ENCODE assay signal across 9 cellular contexts in the genomic region with DNA sequence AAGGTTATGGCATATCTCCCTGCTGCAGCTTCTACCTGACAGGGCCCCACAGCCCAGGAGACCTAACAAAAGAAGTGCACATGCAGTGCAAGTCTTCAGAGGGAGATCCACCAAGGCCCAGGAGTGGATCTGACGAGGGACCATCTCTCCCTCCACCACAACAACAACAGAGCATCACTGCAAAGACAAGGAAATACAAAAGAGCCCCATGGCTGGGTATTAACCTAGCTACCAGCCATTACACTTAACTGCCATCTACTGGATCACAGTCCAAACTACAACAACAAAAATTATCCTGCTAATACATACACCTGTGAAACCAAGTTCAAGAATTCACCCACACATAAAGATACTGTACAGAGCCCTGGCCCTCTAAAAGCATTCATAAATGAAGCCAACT.
DNase-seq lines count a peak whose midpoint lies in the region; ATAC-seq, FAIRE-seq and TF ChIP-seq lines count a peak whose summit lies in the region.
"Had no signal": no experiment of that assay in that cellular context is flagged by ENCODE, and none has a peak within 500 bp of the region (broad histone marks: within the 10 kb centered on the region; RNA-seq: fewer than 3 reads in every experiment).

No MANE protein-coding gene starts in this region.

- peak; percentile 36 for DNase-seq in EL
- peak; percentile 31 for DNase-seq in H9
- peak; percentile 16 for DNase-seq in NT2/D1 (ENCODE audit: low read depth, low spot score)
- DNase-seq in iPS DF 6.9 (ENCODE audit: low read depth, low spot score), result peak; percentile 13
- DNase-seq in kidney, result no peak
- DNase-seq in anterior cingulate cortex (lab: John Stamatoyannopoulos, UW), result no peak
- DNase-seq in activated CD4-positive, alpha-beta T cell treated with anti-CD3 and anti-CD28 coated beads, Interleukin-2, amount 50 U/mL, for 48 hours, result no peak

- H4K20me1 ChIP-seq in H9 (ENCODE audit: control insufficient read depth, insufficient read depth, insufficient read length), result no peaks in the 10 kb centered on the region

- H3K36me3 Mint-ChIP-seq in H9 (ENCODE audit: insufficient read depth in 1 of 3, low read depth in 3 of 3), result peaks cover 0 to 4% (median 3%) of the 10 kb centered on the region in 3 experiments; a peak in 2 of 7 replicates

- no peak overlapping the region for H3K4me3 ChIP-seq in NT2/D1 (ENCODE audit: insufficient read length, low read depth)
- no peak overlapping the region for H3K4me3 ChIP-seq in iPS DF 6.9 (ENCODE audit: low read length)
- H3K4me3 ChIP-seq in kidney (ENCODE audit: low read length in 2 of 2), result no peak overlapping the region
- H3K4me3 ChIP-seq: thoracic aorta had no signal

- no peak overlapping the region for H3K23ac ChIP-seq in H9 (ENCODE audit: insufficient read length, low read depth, low read length)

- peak; percentile 74 for TF ChIP-seq CTCF in H9 (conservative IDR thresholded peaks at IDR 0.05)
- TF ChIP-seq CTCF in kidney (IDR thresholded peaks at IDR 0.05; ENCODE audit: borderline replicate concordance, extremely low read depth, insufficient read depth), result no peak

- no CpG with 5 or more reads among the region's 1 CpG for WGBS in H9 (ENCODE audit: extremely low coverage, insufficient read length, low lambda C conversion rate)
- no CpG with 5 or more reads among the region's 1 CpG for WGBS in iPS DF 6.9 (ENCODE audit: insufficient coverage, insufficient read length)

- no peaks in the 10 kb centered on the region for H3K79me1 ChIP-seq in H9 (ENCODE audit: insufficient read depth, low read depth, low read length, poor library complexity, severe bottlenecking)

- no peak for ATAC-seq in HG02610 (IDR thresholded peaks at IDR 0.05; ENCODE audit: unreplicated experiment)

- H3K36me3 ChIP-seq in NT2/D1 (ENCODE audit: insufficient read depth, insufficient read length, low read length) (no peaks in the 10 kb centered on the region), iPS DF 6.9 (ENCODE audit: control insufficient read depth, insufficient read depth, low read length) (no peaks in the 10 kb centered on the region), kidney (ENCODE audit: control insufficient read depth in 1 of 2, insufficient read depth in 2 of 2, low read length in 2 of 2) (no peaks in the 10 kb centered on the region)
- H3K36me3 ChIP-seq: thoracic aorta had no signal

- H3K9me3 Mint-ChIP-seq in H9, result peaks cover 4 to 5% of the 10 kb centered on the region in 2 experiments; a peak in 4 of 5 replicates

- H3K4me2 ChIP-seq in H9 (ENCODE audit: insufficient read depth, insufficient read length, low read length), result no peak overlapping the region

- no peak overlapping the region for H3K9ac ChIP-seq in H9 (ENCODE audit: extremely low read depth, insufficient read length, low read length)
- no peak overlapping the region for H3K9ac ChIP-seq in NT2/D1 (ENCODE audit: insufficient read length, low read depth)
- no peak overlapping the region for H3K9ac ChIP-seq in kidney (ENCODE audit: low read length in 2 of 2)

- intact Hi-C loops in kidney (cut with DNase I), result no loop called here

- no peaks in the 10 kb centered on the region for H3K9me3 ChIP-seq in H9 (ENCODE audit: control insufficient read depth, low read depth, low read length)
- H3K9me3 ChIP-seq in NT2/D1 (ENCODE audit: insufficient read depth, low read length), result no peaks in the 10 kb centered on the region; the same call in 1 of the 2 replicates
- H3K9me3 ChIP-seq in iPS DF 6.9 (ENCODE audit: control insufficient read depth, insufficient read depth, low read length), result no peaks in the 10 kb centered on the region
- no peaks in the 10 kb centered on the region for H3K9me3 ChIP-seq in kidney (ENCODE audit: control insufficient read depth in 1 of 2, low read length in 2 of 2)
- H3K9me3 ChIP-seq: thoracic aorta had no signal

- FAIRE-seq in kidney (lab: Jason Lieb, UNC), result no peak

- no peak overlapping the region for H4K8ac ChIP-seq in H9 (replicated peaks; ENCODE audit: insufficient read length, low read depth, low read length)

- no peaks in the 10 kb centered on the region; a peak in 1 of 4 replicates for H3K4me1 Mint-ChIP-seq in H9

- no peaks in the 10 kb centered on the region for H3K79me2 ChIP-seq in H9 (ENCODE audit: insufficient read depth, low read length)

- no peak overlapping the region for H2BK20ac ChIP-seq in H9 (ENCODE audit: low read depth, low read length, poor library complexity, severe bottlenecking)

- H3K23me2 ChIP-seq in H9 (ENCODE audit: insufficient read length, low read depth, low read length, poor library complexity, severe bottlenecking), result no peaks in the 10 kb centered on the region

- no peak overlapping the region for H3K18ac ChIP-seq in H9 (ENCODE audit: insufficient read length, low read depth, low read length)

- H3T11ph ChIP-seq in H9 (ENCODE audit: low read length), result no peak overlapping the region

- H4K5ac ChIP-seq in H9 (ENCODE audit: insufficient read length, low read depth, low read length), result no peak overlapping the region

- H2BK120ac ChIP-seq in H9 (ENCODE audit: low read depth, low read length, poor library complexity, severe bottlenecking), result no peak overlapping the region

- H3K4me3 Mint-ChIP-seq in H9, result no peak overlapping the region

- no peak overlapping the region for H3K27ac ChIP-seq in H9 (ENCODE audit: insufficient read length, low read depth, low read length)
- no peak overlapping the region for H3K27ac ChIP-seq in iPS DF 6.9 (ENCODE audit: low read length)
- H3K27ac ChIP-seq in kidney (ENCODE audit: low read depth in 2 of 2, low read length in 2 of 2), result no peak overlapping the region
- H3K27ac ChIP-seq: thoracic aorta had no signal

- no peak overlapping the region for H2AK5ac ChIP-seq in H9 (ENCODE audit: insufficient read length, low read length)

- H2BK5ac ChIP-seq in H9 (ENCODE audit: insufficient read length, low read length), result no peak overlapping the region

- H2AFZ ChIP-seq in H9 (ENCODE audit: low read length), result no peak overlapping the region

- peak overlapping the region in 1 of 3 experiments; percentile 85; a peak in 1 of 7 replicates for H3K27ac Mint-ChIP-seq in H9

- H3K4me1 ChIP-seq in H9 (ENCODE audit: insufficient read depth, low read length) (no peaks in the 10 kb centered on the region), NT2/D1 (ENCODE audit: insufficient read depth, insufficient read length) (no peaks in the 10 kb centered on the region), iPS DF 6.9 (ENCODE audit: control insufficient read depth, insufficient read depth, low read length) (no peaks in the 10 kb centered on the region), kidney (ENCODE audit: control insufficient read depth in 1 of 2, insufficient read depth in 1 of 2, low read depth in 1 of 2, low read length in 2 of 2) (no peaks in the 10 kb centered on the region)

- no peaks in the 10 kb centered on the region; the same call in 1 of the 2 replicates for H3K27me3 Mint-ChIP-seq in H9 (ENCODE audit: low read depth)

- H2BK12ac ChIP-seq in H9 (ENCODE audit: insufficient read length, low read depth, low read length), result no peak overlapping the region

- H3K56ac ChIP-seq in H9 (ENCODE audit: insufficient read length, low read depth, low read length), result no peak overlapping the region

- H2BK15ac ChIP-seq in H9 (ENCODE audit: low read depth, low read length), result no peak overlapping the region

- H3K27me3 ChIP-seq in H9 (ENCODE audit: insufficient read depth, low read length) (no peaks in the 10 kb centered on the region), NT2/D1 (ENCODE audit: insufficient read depth, insufficient read length) (no peaks in the 10 kb centered on the region), iPS DF 6.9 (ENCODE audit: control insufficient read depth, insufficient read depth, low read length) (no peaks in the 10 kb centered on the region)

- no peak overlapping the region for H3K4ac ChIP-seq in H9 (ENCODE audit: low read depth, low read length)

- no peak overlapping the region for H3K14ac ChIP-seq in H9 (ENCODE audit: insufficient read depth, low read length)

- H4K91ac ChIP-seq in H9 (ENCODE audit: insufficient read length, low read depth, low read length), result no peak overlapping the region

Comparison
In these comparisons a context has a peak if more than half of its experiments do, and no peak if none do; other contexts are left out.
1. DNase-seq: peak in EL (single experiment), H9 (single experiment), NT2/D1 (single experiment) and iPS DF 6.9 (single experiment); none in kidney (single experiment), anterior cingulate cortex (0 of 58) and activated CD4-positive, alpha-beta T cell treated with anti-CD3 and anti-CD28 coated beads, Interleukin-2, amount 50 U/mL, for 48 hours (0 of 2).